In the genomic region with DNA sequence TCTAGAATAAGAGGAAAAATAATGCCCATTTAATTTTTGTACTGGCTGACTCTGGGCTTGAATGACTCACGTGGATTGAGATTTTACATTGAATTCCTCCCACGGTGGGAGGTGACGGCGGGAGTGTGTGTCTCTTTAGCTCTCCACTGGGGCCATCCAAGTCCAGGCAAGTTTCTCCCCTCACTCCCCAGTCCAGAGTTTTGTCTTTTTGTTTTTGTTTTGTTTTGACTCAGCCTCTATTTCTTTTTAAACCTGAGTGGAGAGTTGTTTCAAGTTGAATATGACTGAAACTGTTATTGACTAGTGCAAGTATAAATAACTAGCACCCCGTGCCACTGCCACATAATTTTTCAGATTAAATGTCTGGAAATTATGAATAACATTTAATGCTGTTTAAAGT, we compare ENCODE assay signal across 9 cellular contexts. TPM values are rescaled to one million over a fixed set of nuclear protein-coding genes. Genes with fewer than 3 reads are reported as not detected.
DNase-seq lines count a peak whose midpoint lies in the region; ATAC-seq, FAIRE-seq and TF ChIP-seq lines count a peak whose summit lies in the region.
"Had no signal": no experiment of that assay in that cellular context is flagged by ENCODE, and none has a peak within 500 bp of the region (broad histone marks: within the 10 kb centered on the region; RNA-seq: fewer than 3 reads in every experiment).

No MANE protein-coding gene starts in this region.

- FAIRE-seq in HepG2 (lab: Jason Lieb, UNC), result no peak

- H3K79me2 ChIP-seq in HepG2 (ENCODE audit: insufficient read depth, low read length), result peaks cover 4% of the 10 kb centered on the region

- H3K27ac ChIP-seq in SK-N-MC, result peak overlapping the region; percentile 10; the same call in 1 of the 2 replicates
- H3K27ac ChIP-seq in HepG2 (ENCODE audit: extremely low read length, insufficient read depth, low read length), result no peak overlapping the region

- peak overlapping the region in 1 of 5 donors; percentile 53 for H3K4me3 Mint-ChIP-seq in immature natural killer cell
- H3K4me3 Mint-ChIP-seq: memory B cell had no signal

- TF ChIP-seq EP300 in HepG2 (IDR thresholded peaks at IDR 0.05; ENCODE audit: low read depth in 2 of 2, low read length in 2 of 2) (no peak), HepG2 (CRISPR knock-in tag; IDR thresholded peaks at IDR 0.05; ENCODE audit: borderline replicate concordance) (no peak)

- H3K27me3 Mint-ChIP-seq in immature natural killer cell (ENCODE audit: low read depth in 3 of 3), result peaks cover 2 to 3% (median 2%) of the 10 kb centered on the region in 3 donors
- H3K27me3 Mint-ChIP-seq: memory B cell had no signal

- ATAC-seq in GM21786 (IDR thresholded peaks at IDR 0.05; ENCODE audit: unreplicated experiment) (peak; percentile 64), HepG2 (no peak)

- H3K4me1 ChIP-seq in HepG2 (ENCODE audit: insufficient read depth, low read length), result 0 out of 2 replicates have a peak, but pooled peaks cover 9% of the 10 kb centered on the region

- WGBS in HepG2 (ENCODE audit: low lambda C conversion rate), result 100% methylated on average over 5 of the region's 5 CpGs

- H3K4me2 ChIP-seq in HepG2 (ENCODE audit: low read depth, low read length), result no peak overlapping the region

- no peaks in the 10 kb centered on the region for H4K20me1 ChIP-seq in HepG2 (ENCODE audit: insufficient read depth, low read length)

- TF ChIP-seq RAD21 in HepG2 (CRISPR knock-in tag; IDR thresholded peaks at IDR 0.05), result no peak

- H3K27me3 ChIP-seq in HepG2 (ENCODE audit: control insufficient read depth in 1 of 2, insufficient read depth in 2 of 2, low read length in 2 of 2), result no peaks in the 10 kb centered on the region

- H3K4me3 ChIP-seq in SK-N-MC, result no peak overlapping the region
- H3K4me3 ChIP-seq in HepG2 (replicated peaks in 1 of 3; ENCODE audit: insufficient read depth in 1 of 3, low read depth in 2 of 3, low read length in 3 of 3), result no peak overlapping the region

- POLR2A ChIA-PET in HepG2 (lab: Yijun Ruan, JAX), result no interaction called here

- peak; percentile 23 for DNase-seq in GM10266 (ENCODE audit: extremely low spot score)
- DNase-seq in SK-N-MC (ENCODE audit: low read depth, low spot score), result no peak
- DNase-seq in glomerular visceral epithelial cell (ENCODE audit: extremely low spot score), result peak; percentile 29
- no peak for DNase-seq in immature natural killer cell
- no peak for DNase-seq in NCI-H446 treated with DMSO at 0.1 percent for 48 hours (lab: John Stamatoyannopoulos, UW)
- DNase-seq in HepG2 (ENCODE audit: low spot score), result no peak
- DNase-seq in NCI-H1105 (lab: John Stamatoyannopoulos, UW), result no peak

- no peaks in the 10 kb centered on the region for H3K36me3 ChIP-seq in SK-N-MC (ENCODE audit: insufficient read depth, low read length)
- H3K36me3 ChIP-seq in HepG2 (replicated peaks in 1 of 2; ENCODE audit: control insufficient read depth in 1 of 2, insufficient read depth in 2 of 2, low read length in 2 of 2), result peaks cover 0 to 3% of the 10 kb centered on the region in 2 experiments; a peak in 1 of 5 replicates

- no peaks in the 10 kb centered on the region for H3K9me3 ChIP-seq in SK-N-MC (ENCODE audit: low read depth, low read length)
- no peaks in the 10 kb centered on the region for H3K9me3 ChIP-seq in HepG2 (ENCODE audit: low read length)

- in situ Hi-C loops in HepG2 (cut with HindIII; ENCODE audit: extremely low pct_ligation_motif_present, low pct_unique_long_range_greater_than_20kb), result no loop called here

- no TSS peak for BruUV-seq in HepG2 (replicated peaks; lab: Mats Ljungman, UMichigan)

- H3K27ac Mint-ChIP-seq in immature natural killer cell, result peak overlapping the region in 1 of 6 donors; percentile 82
- H3K27ac Mint-ChIP-seq: memory B cell had no signal

- intact Hi-C loops in HepG2 (cut with micrococcal nuclease; ENCODE audit: unreplicated experiment), result no loop called here

- H3K36me3 Mint-ChIP-seq in immature natural killer cell, result peaks cover 0 to 3% (median 0%) of the 10 kb centered on the region in 3 donors
- H3K36me3 Mint-ChIP-seq: memory B cell had no signal

- no peak for TF ChIP-seq POLR2A in HepG2 (IDR thresholded peaks at IDR 0.05; ENCODE audit: insufficient read depth in 1 of 2, low read depth in 2 of 2, low read length in 2 of 2)

- H3K4me1 Mint-ChIP-seq in immature natural killer cell, result peaks cover 9 to 10% of the 10 kb centered on the region in 2 donors

- no peak overlapping the region for H2AFZ ChIP-seq in HepG2 (ENCODE audit: low read length)

- TF ChIP-seq CTCF in GM10266 (IDR thresholded peaks at IDR 0.05; ENCODE audit: control insufficient read depth, insufficient read depth, low read depth, missing control alignments) (no peak), HepG2 (CRISPR knock-in tag; IDR thresholded peaks at IDR 0.05) (no peak)

- CTCF ChIA-PET in HepG2 (lab: Yijun Ruan, JAX; ENCODE audit: low intra/inter-chr PET ratio, low total read pairs), result no interaction called here

- H3K9ac ChIP-seq in SK-N-MC (ENCODE audit: insufficient read length), result no peak overlapping the region
- H3K9ac ChIP-seq in HepG2 (ENCODE audit: insufficient read depth, low read depth, low read length), result no peak overlapping the region

- H3K9me3 Mint-ChIP-seq in immature natural killer cell, result no peaks in the 10 kb centered on the region
- H3K9me3 Mint-ChIP-seq: memory B cell had no signal

TF ChIP-seq in HepG2, 621 proteins besides CTCF, POLR2A, EP300 and RAD21 (continues in another document):
- TF ChIP-seq KDM4B (CRISPR knock-in tag; IDR thresholded peaks at IDR 0.05) (no peak), POLR2AphosphoS2 (IDR thresholded peaks at IDR 0.05; ENCODE audit: low read depth, low read length) (no peak), ZNF562 (CRISPR knock-in tag; IDR thresholded peaks at IDR 0.05; ENCODE audit: borderline replicate concordance) (no peak)
- TF ChIP-seq, protein P1, sequence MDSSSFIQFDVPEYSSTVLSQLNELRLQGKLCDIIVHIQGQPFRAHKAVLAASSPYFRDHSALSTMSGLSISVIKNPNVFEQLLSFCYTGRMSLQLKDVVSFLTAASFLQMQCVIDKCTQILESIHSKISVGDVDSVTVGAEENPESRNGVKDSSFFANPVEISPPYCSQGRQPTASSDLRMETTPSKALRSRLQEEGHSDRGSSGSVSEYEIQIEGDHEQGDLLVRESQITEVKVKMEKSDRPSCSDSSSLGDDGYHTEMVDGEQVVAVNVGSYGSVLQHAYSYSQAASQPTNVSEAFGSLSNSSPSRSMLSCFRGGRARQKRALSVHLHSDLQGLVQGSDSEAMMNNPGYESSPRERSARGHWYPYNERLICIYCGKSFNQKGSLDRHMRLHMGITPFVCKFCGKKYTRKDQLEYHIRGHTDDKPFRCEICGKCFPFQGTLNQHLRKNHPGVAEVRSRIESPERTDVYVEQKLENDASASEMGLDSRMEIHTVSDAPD (CRISPR knock-in tag; IDR thresholded peaks at IDR 0.05), result no peak

RNA-seq across cellular contexts. Expression of a gene that starts 13.6 kb away (rescaled TPM):
- polyA plus RNA-seq in immature natural killer cell (1 to 10 TPM; 1.2 to 3.3 (median 3.3) TPM), HepG2 (2011; rRNA removed) (2.4 and 2.8 TPM in 2 replicates)
- total RNA-seq in HepG2 (2016; rRNA removed; fragmentation: Illumina TruSeq; extraction: Trizol), result 2.6 and 5.2 TPM in 2 replicates
- 1.1 and 1.3 TPM in 2 replicates for total RNA-seq in HepG2 (2016; cell fraction: cytosol; rRNA removed; fragmentation: Illumina TruSeq; extraction: Trizol; ENCODE audit: low read depth)
- total RNA-seq in HepG2 (2016; cell fraction: insoluble cytoplasmic fraction; rRNA removed; fragmentation: Illumina TruSeq; extraction: Trizol), result 2.8 and 5.0 TPM in 2 replicates
- 1.9 and 2.2 TPM in 2 replicates for total RNA-seq in HepG2 (2016; cell fraction: membrane; rRNA removed; fragmentation: Illumina TruSeq; extraction: Trizol)
- total RNA-seq in HepG2 (2016; cell fraction: nucleus; rRNA removed; fragmentation: Illumina TruSeq; extraction: Trizol), result 3.6 and 5.2 TPM in 2 replicates
- polyA plus RNA-seq in HepG2 (2011; cell fraction: cytosol; rRNA removed), result 3.3 and 4.2 TPM in 2 replicates
- 2.5 and 3.6 TPM in 2 replicates for polyA plus RNA-seq in HepG2 (2011; cell fraction: nucleus; rRNA removed)
- polyA plus RNA-seq in HepG2 (2012), result 2.3 and 2.6 TPM in 2 replicates
- 0.46 and 0.62 TPM in 2 replicates for polyA plus RNA-seq in HepG2 (2016; cell fraction: cytosol; fragmentation: Illumina TruSeq; extraction: Trizol; ENCODE audit: low read depth)
- polyA plus RNA-seq in HepG2 (2016; cell fraction: insoluble cytoplasmic fraction; fragmentation: Illumina TruSeq; extraction: Trizol; ENCODE audit: low read depth), result 1.7 and 2.0 TPM in 2 replicates
- 0.87 and 0.94 TPM in 2 replicates for polyA plus RNA-seq in HepG2 (2016; cell fraction: membrane; fragmentation: Illumina TruSeq; extraction: Trizol; ENCODE audit: low read depth)
- 3.1 and 3.3 TPM in 2 replicates for polyA plus RNA-seq in HepG2 (2016; cell fraction: nucleus; fragmentation: Illumina TruSeq; extraction: Trizol; ENCODE audit: insufficient read depth, low read depth)
- 0.07 and 5.7 TPM in 2 replicates for polyA minus RNA-seq in HepG2 (2011; rRNA and poly(A)+ RNA removed; ENCODE audit: low replicate concordance)
- polyA minus RNA-seq in HepG2 (2011; cell fraction: cytosol; rRNA and poly(A)+ RNA removed), result 2.6 and 4.3 TPM in 2 replicates
- polyA minus RNA-seq in HepG2 (2011; cell fraction: nucleus; rRNA and poly(A)+ RNA removed), result 3.5 and 4.4 TPM in 2 replicates

RNA-seq across cellular contexts. Expression of a gene that starts 41.9 kb away (rescaled TPM):
- polyA plus RNA-seq in immature natural killer cell (under 1 TPM in 2 of 3 donors, not detected in 1; 0.48 to 0.75 TPM), HepG2 (2011; rRNA removed) (2.9 and 4.0 TPM in 2 replicates)
- total RNA-seq in HepG2 (2016; rRNA removed; fragmentation: Illumina TruSeq; extraction: Trizol), result 3.5 and 4.2 TPM in 2 replicates
- total RNA-seq in HepG2 (2016; cell fraction: cytosol; rRNA removed; fragmentation: Illumina TruSeq; extraction: Trizol; ENCODE audit: low read depth), result 0.35 and 1.0 TPM in 2 replicates
- total RNA-seq in HepG2 (2016; cell fraction: insoluble cytoplasmic fraction; rRNA removed; fragmentation: Illumina TruSeq; extraction: Trizol), result 2.6 and 4.7 TPM in 2 replicates
- 1.1 and 1.5 TPM in 2 replicates for total RNA-seq in HepG2 (2016; cell fraction: membrane; rRNA removed; fragmentation: Illumina TruSeq; extraction: Trizol)
- total RNA-seq in HepG2 (2016; cell fraction: nucleus; rRNA removed; fragmentation: Illumina TruSeq; extraction: Trizol), result 2.3 and 4.8 TPM in 2 replicates
- polyA plus RNA-seq in HepG2 (2011; cell fraction: cytosol; rRNA removed), result 1.3 and 2.6 TPM in 2 replicates
- polyA plus RNA-seq in HepG2 (2011; cell fraction: nucleus; rRNA removed), result 4.5 and 5.2 TPM in 2 replicates
- polyA plus RNA-seq in HepG2 (2012), result 1.7 and 2.4 TPM in 2 replicates
- 0.17 and 0.28 TPM in 2 replicates for polyA plus RNA-seq in HepG2 (2016; cell fraction: cytosol; fragmentation: Illumina TruSeq; extraction: Trizol; ENCODE audit: low read depth)
- polyA plus RNA-seq in HepG2 (2016; cell fraction: insoluble cytoplasmic fraction; fragmentation: Illumina TruSeq; extraction: Trizol; ENCODE audit: low read depth), result 2.6 and 3.3 TPM in 2 replicates
- polyA plus RNA-seq in HepG2 (2016; cell fraction: membrane; fragmentation: Illumina TruSeq; extraction: Trizol; ENCODE audit: low read depth), result 0.33 and 0.52 TPM in 2 replicates
- polyA plus RNA-seq in HepG2 (2016; cell fraction: nucleus; fragmentation: Illumina TruSeq; extraction: Trizol; ENCODE audit: insufficient read depth, low read depth), result 5.1 and 5.8 TPM in 2 replicates
- polyA minus RNA-seq in HepG2 (2011; rRNA and poly(A)+ RNA removed; ENCODE audit: low replicate concordance), result 9.1 and 19.5 TPM in 2 replicates
- 1.8 and 2.8 TPM in 2 replicates for polyA minus RNA-seq in HepG2 (2011; cell fraction: cytosol; rRNA and poly(A)+ RNA removed)
- 6.8 and 9.7 TPM in 2 replicates for polyA minus RNA-seq in HepG2 (2011; cell fraction: nucleus; rRNA and poly(A)+ RNA removed)

Comparison
In these comparisons a context has a peak if more than half of its experiments do, and no peak if none do; other contexts are left out.
1. DNase-seq: peak in GM10266 (single experiment) and glomerular visceral epithelial cell (single experiment); none in SK-N-MC (single experiment), immature natural killer cell (0 of 3), NCI-H446 treated with DMSO at 0.1 percent for 48 hours (single experiment), HepG2 (single experiment) and NCI-H1105 (single experiment).